ENCODE assay signal across 12 cellular contexts in genomic region chr6:53282234-53282633, GRCh38.
A peak's percentile ranks its signal among the peaks of the same experiment; 100 is the strongest.
DNase-seq lines count a peak whose midpoint lies in the region; ATAC-seq, FAIRE-seq and TF ChIP-seq lines count a peak whose summit lies in the region.
"Had no signal": no experiment of that assay in that cellular context is flagged by ENCODE, and none has a peak within 500 bp of the region (broad histone marks: within the 10 kb centered on the region; RNA-seq: fewer than 3 reads in every experiment).

No MANE protein-coding gene starts in this region.

- H3K27ac Mint-ChIP-seq in natural killer cell: peak overlapping the region in 1 of 2 donors; percentile 11

- H3K4me1 ChIP-seq in OCI-LY3 (ENCODE audit: low read length) (peaks cover 71% of the 10 kb centered on the region), spleen (peaks cover 21 to 76% (median 57%) of the 10 kb centered on the region in 6 donors)

- peaks cover 59 to 64% of the 10 kb centered on the region in 2 donors for H3K4me1 Mint-ChIP-seq in natural killer cell

- no peak for TF ChIP-seq POLR2A in spleen (IDR thresholded peaks at IDR 0.05)

- ATAC-seq in GM18498 (IDR thresholded peaks at IDR 0.05; ENCODE audit: unreplicated experiment) (peak; percentile 28), natural killer cell (no peak)
- ATAC-seq: activated CD4-positive, CD25-positive, alpha-beta regulatory T cell treated with anti-CD3 and anti-CD28 coated beads, Interleukin-2, amount 50 U/mL, for 24 hours had no signal

- H3K36me3 ChIP-seq in OCI-LY3 (replicated peaks; ENCODE audit: low read depth, low read length) (peaks cover 30% of the 10 kb centered on the region), spleen (peaks cover 0 to 50% (median 9%) of the 10 kb centered on the region in 6 donors)

- DNase-seq in hepatic stellate cell (ENCODE audit: low spot score) (peak; percentile 23), spleen (no peak), RPMI8226 (no peak), frontal cortex (ENCODE audit: low spot score in 2 of 2) (no peak), OCI-M1 (lab: John Stamatoyannopoulos, UW) (no peak), natural killer cell (no peak)
- DNase-seq: right cardiac atrium had no signal

- no peaks in the 10 kb centered on the region for H3K9me3 Mint-ChIP-seq in natural killer cell

- H3K9me3 ChIP-seq in OCI-LY3 (ENCODE audit: insufficient read depth, low read length): no peaks in the 10 kb centered on the region
- H3K9me3 ChIP-seq in spleen: no peaks in the 10 kb centered on the region

- H3K27me3 ChIP-seq in OCI-LY3 (ENCODE audit: low read depth, low read length): no peaks in the 10 kb centered on the region
- H3K27me3 ChIP-seq in spleen (replicated peaks in 1 of 7): no peaks in the 10 kb centered on the region

- 56 to 81% (median 69%) methylated on average over 2 of the region's 2 CpGs for WGBS in spleen, 5 donors

- intact Hi-C loops in spleen (cut with DNase I; ENCODE audit: low total_unique reads) (loop anchor here (10.0 kb wide), 1 partner anchor 63 kb away; the partner anchor contains the start of gene ELOVL5), natural killer cell (cut with micrococcal nuclease) (no loop called here)

- no peak overlapping the region for H3K4me3 Mint-ChIP-seq in natural killer cell

- H3K4me3 ChIP-seq in OCI-LY3 (ENCODE audit: low read length) (peak overlapping the region; percentile 55; the same call in 1 of the 2 replicates), spleen (no peak overlapping the region)
- H3K4me3 ChIP-seq: lung had no signal

- H3K27ac ChIP-seq in OCI-LY3 (ENCODE audit: low read length) (peak overlapping the region; percentile 35; the same call in 1 of the 2 replicates), spleen (peak overlapping the region in 7 of 8 donors; percentile 2 to 66 (median 26))
- H3K27ac ChIP-seq: HL-60 had no signal

- no peaks in the 10 kb centered on the region for H3K27me3 Mint-ChIP-seq in natural killer cell (ENCODE audit: low read depth in 2 of 2)

- peaks cover 38% of the 10 kb centered on the region for H4K20me1 ChIP-seq in OCI-LY3 (ENCODE audit: insufficient read depth, low read length)

- peak overlapping the region; percentile 88 for H3K4me2 ChIP-seq in OCI-LY3 (ENCODE audit: low read length)

- no peak overlapping the region for H2AFZ ChIP-seq in OCI-LY3 (ENCODE audit: low read depth, low read length)

- H3K9ac ChIP-seq in OCI-LY3 (ENCODE audit: low read length): peak overlapping the region; percentile 32; the same call in 1 of the 2 replicates

- FAIRE-seq in frontal cortex (lab: Jason Lieb, UNC): no peak

- H3K36me3 Mint-ChIP-seq in natural killer cell: peaks cover 8% of the 10 kb centered on the region

- peaks cover 28% of the 10 kb centered on the region for H3K79me2 ChIP-seq in OCI-LY3 (ENCODE audit: low read length)

- TF ChIP-seq CTCF in OCI-LY3 (IDR thresholded peaks at IDR 0.05; ENCODE audit: low read depth, low read length): no peak
- no peak for TF ChIP-seq CTCF in spleen (IDR thresholded peaks at IDR 0.05 in 8 of 11, conservative IDR thresholded peaks at IDR 0.05 in 3 of 11)
- TF ChIP-seq CTCF in natural killer cell (IDR thresholded peaks at IDR 0.05): no peak
